Comparison of ENCODE assay signal across 31 cellular contexts in genomic region chr22:20573176-20573829, GRCh38.
DNase-seq lines count a peak whose midpoint lies in the region; ATAC-seq and TF ChIP-seq lines count a peak whose summit lies in the region.
"Had no signal": no experiment of that assay in that cellular context is flagged by ENCODE, and none has a peak within 500 bp of the region (broad histone marks: within the 10 kb centered on the region; RNA-seq: fewer than 3 reads in every experiment).

No MANE protein-coding gene starts in this region.

- H2AK5ac ChIP-seq in IMR-90 (ENCODE audit: low read depth, low read length) = no peak overlapping the region

- POLR2A ChIA-PET in activated CD4-positive, alpha-beta T cell treated with anti-CD3 and anti-CD28 coated beads, Interleukin-2, amount 10 ng/mL, durations not matched to agents 7 days and 5 days (lab: Charles Lee) = no interaction called here
- POLR2A ChIA-PET in IMR-90 (lab: Charles Lee; ENCODE audit: unreplicated experiment) = interaction anchor here (0.6 kb wide), 1 partner anchor 14 kb away, joined by 3 read pairs; no protein-coding TSS in a partner anchor

- H3K27ac ChIP-seq in IMR-90 (ENCODE audit: insufficient read depth, low read length) (peak overlapping the region; percentile 84; the same call in 1 of the 2 replicates), osteoblast (ENCODE audit: low read depth, low read length) (peak overlapping the region; percentile 2)
- H3K27ac ChIP-seq: ascending aorta, cardiac muscle cell, epithelial cell of prostate, left ventricle myocardium inferior, Peyer's patch, skin epidermis, suprapubic skin, WERI-Rb-1 had no signal

- H3K56ac ChIP-seq in IMR-90 (ENCODE audit: extremely low read depth, insufficient read depth, low read length) = no peak overlapping the region

- no peak overlapping the region for H2BK20ac ChIP-seq in IMR-90 (ENCODE audit: low read depth, low read length)

- CTCF ChIA-PET in activated CD4-positive, alpha-beta T cell treated with anti-CD3 and anti-CD28 coated beads, Interleukin-2, amount 10 ng/mL, durations not matched to agents 7 days and 5 days (lab: Charles Lee) = interaction anchor here (1.0 to 3.9 kb wide), 2 partner anchors 9 to 16 kb away, joined by 3 to 21 read pairs; no protein-coding TSS in a partner anchor
- CTCF ChIA-PET in IMR-90 (lab: Yijun Ruan, JAX) = interaction anchor here (0.5 to 0.7 kb wide), 2 partner anchors 53 to 772 kb away, joined by 3 to 4 read pairs; no protein-coding TSS in a partner anchor

- dilution Hi-C loops in IMR-90 (cut with HindIII; ENCODE audit: low sequenced_read_pairs, unreplicated experiment) = no loop called here

- no peak overlapping the region for H2BK15ac ChIP-seq in IMR-90 (ENCODE audit: low read depth, low read length)

- H3K9me1 ChIP-seq in IMR-90 (ENCODE audit: insufficient read depth, low read length) = peaks cover 34% of the 10 kb centered on the region

- no peak for TF ChIP-seq RAD21 in IMR-90 (IDR thresholded peaks at IDR 0.05; ENCODE audit: low read length)

- H3K4me3 ChIP-seq in IMR-90 (ENCODE audit: insufficient read depth, low read depth, low read length) (no peak overlapping the region), fibroblast of pulmonary artery (replicated peaks; ENCODE audit: low read depth, low read length) (no peak overlapping the region), osteoblast (ENCODE audit: insufficient read depth, low read length) (no peak overlapping the region)
- H3K4me3 ChIP-seq: ascending aorta, cardiac muscle cell, GM23338, left ventricle myocardium inferior, Peyer's patch, skin epidermis, suprapubic skin had no signal

- peak; percentile 40 for ATAC-seq in IMR-90 (ENCODE audit: low read depth)
- ATAC-seq: GM23338, HepG2 had no signal

- peak overlapping the region; percentile 47 for H2AK9ac ChIP-seq in IMR-90 (replicated peaks; ENCODE audit: low read depth, low read length, poor library complexity)

- no peaks in the 10 kb centered on the region for H3K27me3 ChIP-seq in IMR-90 (ENCODE audit: control insufficient read depth, insufficient read depth, low read length)
- no peaks in the 10 kb centered on the region for H3K27me3 ChIP-seq in osteoblast (ENCODE audit: insufficient read depth, low read length)
- H3K27me3 ChIP-seq: ascending aorta, cardiac muscle cell, Peyer's patch, suprapubic skin had no signal

- H3K4me1 ChIP-seq in IMR-90 (ENCODE audit: control insufficient read depth, insufficient read depth, low read length) (peaks cover 23% of the 10 kb centered on the region), osteoblast (ENCODE audit: insufficient read depth, low read length) (peaks cover 25% of the 10 kb centered on the region)

- H2AFZ ChIP-seq in IMR-90 (replicated peaks; ENCODE audit: low read length, poor library complexity) (no peak overlapping the region), osteoblast (ENCODE audit: low read length) (no peak overlapping the region)
- H2AFZ ChIP-seq: GM23338 had no signal

- no peak for DNase-seq in activated CD4-positive, alpha-beta T cell treated with anti-CD3 and anti-CD28 coated beads, Interleukin-2, amount 10 ng/mL, durations not matched to agents 7 days and 5 days
- no peak for DNase-seq in activated CD4-positive, alpha-beta T cell treated with anti-CD3 and anti-CD28 coated beads, Interleukin-2, amount 50 U/mL, for 48 hours
- peak; percentile 50 for DNase-seq in IMR-90
- DNase-seq in fibroblast of pulmonary artery (ENCODE audit: low read depth) = peak; percentile 21
- DNase-seq in osteoblast (ENCODE audit: insufficient read length, low spot score, missing footprints) = peak; percentile 57
- no peak for DNase-seq in NCI-H1417 treated with DMSO at 0.1 percent for 48 hours (lab: John Stamatoyannopoulos, UW)
- DNase-seq in activated T-helper 2 cell treated with anti-CD3 and anti-CD28 coated beads, Interferon-gamma antibody, Interleukin-2, Interleukin-4, amounts not matched to agents 10 μg/mL and 5 μg/mL and 100 μg/mL, durations not matched to agents 14 hours and 24 hours and 36 hours (ENCODE audit: low spot score) = no peak
- no peak for DNase-seq in GM13976 (ENCODE audit: low spot score)
- DNase-seq: 8988T; activated CD4-positive, alpha-beta T cell treated with anti-CD3 and anti-CD28 coated beads for 48 hours; activated effector memory CD4-positive, alpha-beta T cell treated with anti-CD3 and anti-CD28 coated beads, Interleukin-2, amount 50 U/mL, for 16 hours; activated naive CD8-positive, alpha-beta T cell treated with anti-CD3 and anti-CD28 coated beads, Interleukin-2, amount 10 ng/mL, durations not matched to agents 7 days and 5 days; CD4-positive, CD25-positive, alpha-beta regulatory T cell; effector CD4-positive, alpha-beta T cell; Kasumi-1; NCI-H1436; NCI-H2081; NCI-H2227 treated with DMSO at 0.1 percent for 48 hours; occipital lobe; stimulated activated naive CD4-positive, alpha-beta T cell treated with Interleukin-2 at 50 U/mL for 16 hours; T1000; WERI-Rb-1 had no signal

- BruUV-seq in IMR-90 (replicated peaks; lab: Mats Ljungman, UMichigan) = no TSS peak

- 0 out of 2 replicates have a peak overlapping the region, but pooled peaks have one; percentile 34 for H3K4ac ChIP-seq in IMR-90 (ENCODE audit: low read depth, low read length)

- H3K9ac ChIP-seq in IMR-90 (ENCODE audit: low read depth, low read length) = no peak overlapping the region; the same call in 1 of the 2 replicates

- no peak overlapping the region for H4K91ac ChIP-seq in IMR-90 (ENCODE audit: insufficient read depth, low read depth, low read length)

- H3K9me3 Mint-ChIP-seq in activated CD4-positive, alpha-beta T cell treated with anti-CD3 and anti-CD28 coated beads, Interleukin-2, amount 10 ng/mL, durations not matched to agents 7 days and 5 days = no peaks in the 10 kb centered on the region
- H3K9me3 Mint-ChIP-seq in activated T-helper 2 cell treated with anti-CD3 and anti-CD28 coated beads, Interferon-gamma antibody, Interleukin-2, Interleukin-4, amounts not matched to agents 10 μg/mL and 5 μg/mL and 100 μg/mL, durations not matched to agents 14 hours and 24 hours and 36 hours = no peaks in the 10 kb centered on the region
- H3K9me3 Mint-ChIP-seq: activated naive CD8-positive, alpha-beta T cell treated with anti-CD3 and anti-CD28 coated beads, Interleukin-2, amount 10 ng/mL, durations not matched to agents 7 days and 5 days; CD4-positive, CD25-positive, alpha-beta regulatory T cell; GM23338 had no signal

- H3K9me3 ChIP-seq in IMR-90 (ENCODE audit: control insufficient read depth, insufficient read depth, low read length) = no peaks in the 10 kb centered on the region
- no peaks in the 10 kb centered on the region for H3K9me3 ChIP-seq in osteoblast (ENCODE audit: low read depth, low read length)
- H3K9me3 ChIP-seq: ascending aorta, left ventricle myocardium inferior, Peyer's patch, suprapubic skin had no signal

- H2BK5ac ChIP-seq in IMR-90 (ENCODE audit: low read depth, low read length, poor library complexity, severe bottlenecking) = peak overlapping the region; percentile 60

- peaks cover 64% of the 10 kb centered on the region for H4K20me1 ChIP-seq in IMR-90 (ENCODE audit: insufficient read depth, low read length)
- H4K20me1 ChIP-seq in osteoblast (ENCODE audit: insufficient read depth, low read length) = peaks cover 48% of the 10 kb centered on the region

- in situ Hi-C loops in IMR-90 (cut with MboI; ENCODE audit: low sequenced_read_pairs) (no loop called here), GM13976 (cut with MboI; ENCODE audit: low sequenced_read_pairs, unreplicated experiment) (no loop called here)

- peaks cover 49 to 84% of the 10 kb centered on the region in 2 experiments for H3K79me1 ChIP-seq in IMR-90 (ENCODE audit: low read depth in 1 of 2, low read length in 2 of 2)

- peaks cover 63% of the 10 kb centered on the region for H3K4me1 Mint-ChIP-seq in activated CD4-positive, alpha-beta T cell treated with anti-CD3 and anti-CD28 coated beads, Interleukin-2, amount 10 ng/mL, durations not matched to agents 7 days and 5 days
- peaks cover 39% of the 10 kb centered on the region for H3K4me1 Mint-ChIP-seq in activated T-helper 2 cell treated with anti-CD3 and anti-CD28 coated beads, Interferon-gamma antibody, Interleukin-2, Interleukin-4, amounts not matched to agents 10 μg/mL and 5 μg/mL and 100 μg/mL, durations not matched to agents 14 hours and 24 hours and 36 hours (ENCODE audit: low read depth)
- H3K4me1 Mint-ChIP-seq: GM23338 had no signal

- H3K23ac ChIP-seq in IMR-90 (ENCODE audit: low read depth, low read length) = no peak overlapping the region

- TF ChIP-seq CTCF in IMR-90 (conservative IDR thresholded peaks at IDR 0.05; ENCODE audit: low read depth, low read length) (no peak), fibroblast of pulmonary artery (IDR thresholded peaks at IDR 0.05; ENCODE audit: low read length, missing control alignments) (no peak), osteoblast (IDR thresholded peaks at IDR 0.05; ENCODE audit: extremely low read depth, low read depth, low read length) (no peak), GM13976 (IDR thresholded peaks at IDR 0.05; ENCODE audit: borderline replicate concordance, control extremely low read depth, extremely low read depth, insufficient read depth, missing control alignments) (no peak)

- H4K5ac ChIP-seq in IMR-90 (ENCODE audit: low read depth, low read length) = no peak overlapping the region

- H3K36me3 Mint-ChIP-seq in activated CD4-positive, alpha-beta T cell treated with anti-CD3 and anti-CD28 coated beads, Interleukin-2, amount 10 ng/mL, durations not matched to agents 7 days and 5 days (ENCODE audit: low read depth) = peaks cover 82% of the 10 kb centered on the region
- H3K36me3 Mint-ChIP-seq in activated T-helper 2 cell treated with anti-CD3 and anti-CD28 coated beads, Interferon-gamma antibody, Interleukin-2, Interleukin-4, amounts not matched to agents 10 μg/mL and 5 μg/mL and 100 μg/mL, durations not matched to agents 14 hours and 24 hours and 36 hours (ENCODE audit: low read depth) = peaks cover 74% of the 10 kb centered on the region

- H3K27me3 Mint-ChIP-seq in activated CD4-positive, alpha-beta T cell treated with anti-CD3 and anti-CD28 coated beads, Interleukin-2, amount 10 ng/mL, durations not matched to agents 7 days and 5 days = no peaks in the 10 kb centered on the region
- H3K27me3 Mint-ChIP-seq in activated T-helper 2 cell treated with anti-CD3 and anti-CD28 coated beads, Interferon-gamma antibody, Interleukin-2, Interleukin-4, amounts not matched to agents 10 μg/mL and 5 μg/mL and 100 μg/mL, durations not matched to agents 14 hours and 24 hours and 36 hours (ENCODE audit: low read depth) = no peaks in the 10 kb centered on the region
- H3K27me3 Mint-ChIP-seq: activated naive CD8-positive, alpha-beta T cell treated with anti-CD3 and anti-CD28 coated beads, Interleukin-2, amount 10 ng/mL, durations not matched to agents 7 days and 5 days; CD4-positive, CD25-positive, alpha-beta regulatory T cell had no signal

- peaks cover 66% of the 10 kb centered on the region for H3K36me3 ChIP-seq in IMR-90 (ENCODE audit: control insufficient read depth, insufficient read depth, low read length)
- H3K36me3 ChIP-seq in osteoblast (ENCODE audit: insufficient read depth, low read length) = peaks cover 82% of the 10 kb centered on the region

- H3K79me2 ChIP-seq in osteoblast (ENCODE audit: insufficient read depth, low read length) = peaks cover 66% of the 10 kb centered on the region

- H3K27ac Mint-ChIP-seq in activated CD4-positive, alpha-beta T cell treated with anti-CD3 and anti-CD28 coated beads, Interleukin-2, amount 10 ng/mL, durations not matched to agents 7 days and 5 days = peak overlapping the region; percentile 46
- no peak overlapping the region for H3K27ac Mint-ChIP-seq in activated T-helper 2 cell treated with anti-CD3 and anti-CD28 coated beads, Interferon-gamma antibody, Interleukin-2, Interleukin-4, amounts not matched to agents 10 μg/mL and 5 μg/mL and 100 μg/mL, durations not matched to agents 14 hours and 24 hours and 36 hours
- H3K27ac Mint-ChIP-seq: activated naive CD8-positive, alpha-beta T cell treated with anti-CD3 and anti-CD28 coated beads, Interleukin-2, amount 10 ng/mL, durations not matched to agents 7 days and 5 days; GM23338 had no signal

- intact Hi-C loops in IMR-90 (cut with micrococcal nuclease) = no loop called here
- intact Hi-C loops in activated T-helper 2 cell treated with anti-CD3 and anti-CD28 coated beads, Interferon-gamma antibody, Interleukin-2, Interleukin-4, amounts not matched to agents 10 μg/mL and 5 μg/mL and 100 μg/mL, durations not matched to agents 14 hours and 24 hours and 36 hours (cut with micrococcal nuclease) = no loop called here

- peak overlapping the region in 1 of 2 experiments; percentile 23; a peak in 1 of 4 replicates for H4K8ac ChIP-seq in IMR-90 (ENCODE audit: low read depth in 2 of 2, low read length in 2 of 2)

- H3K4me2 ChIP-seq in IMR-90 (ENCODE audit: low read depth, low read length) = peak overlapping the region; percentile 41; the same call in 1 of the 2 replicates
- H3K4me2 ChIP-seq in osteoblast (ENCODE audit: insufficient read depth, low read length) = no peak overlapping the region
- H3K4me2 ChIP-seq: GM23338 had no signal

- H2BK120ac ChIP-seq in IMR-90 (ENCODE audit: low read depth, low read length) = no peak overlapping the region

- no peak overlapping the region for H3K18ac ChIP-seq in IMR-90 (ENCODE audit: low read depth, low read length)

- WGBS in IMR-90 (ENCODE audit: extremely low coverage in 2 of 2, insufficient read length in 1 of 2), 2 experiments = 56% methylated on average over 3 of the region's 8 CpGs; no CpG with 5 or more reads in 1 of the 2 experiments

- H3K4me3 Mint-ChIP-seq in activated CD4-positive, alpha-beta T cell treated with anti-CD3 and anti-CD28 coated beads, Interleukin-2, amount 10 ng/mL, durations not matched to agents 7 days and 5 days = no peak overlapping the region
- no peak overlapping the region for H3K4me3 Mint-ChIP-seq in activated T-helper 2 cell treated with anti-CD3 and anti-CD28 coated beads, Interferon-gamma antibody, Interleukin-2, Interleukin-4, amounts not matched to agents 10 μg/mL and 5 μg/mL and 100 μg/mL, durations not matched to agents 14 hours and 24 hours and 36 hours (ENCODE audit: low read depth)
- H3K4me3 Mint-ChIP-seq: activated naive CD8-positive, alpha-beta T cell treated with anti-CD3 and anti-CD28 coated beads, Interleukin-2, amount 10 ng/mL, durations not matched to agents 7 days and 5 days; GM23338 had no signal

- TF ChIP-seq POLR2A in IMR-90 (IDR thresholded peaks at IDR 0.05; ENCODE audit: low read depth, low read length) = no peak

- no peak overlapping the region for H3K14ac ChIP-seq in IMR-90 (replicated peaks; ENCODE audit: low read depth, low read length)

Comparison
In these comparisons a context has a peak if more than half of its experiments do, and no peak if none do; other contexts are left out.
1. DNase-seq: peak in IMR-90 (single experiment), fibroblast of pulmonary artery (single experiment) and osteoblast (single experiment); none in activated CD4-positive, alpha-beta T cell treated with anti-CD3 and anti-CD28 coated beads, Interleukin-2, amount 10 ng/mL, durations not matched to agents 7 days and 5 days (single experiment), activated CD4-positive, alpha-beta T cell treated with anti-CD3 and anti-CD28 coated beads, Interleukin-2, amount 50 U/mL, for 48 hours (0 of 2), NCI-H1417 treated with DMSO at 0.1 percent for 48 hours (single experiment), activated T-helper 2 cell treated with anti-CD3 and anti-CD28 coated beads, Interferon-gamma antibody, Interleukin-2, Interleukin-4, amounts not matched to agents 10 μg/mL and 5 μg/mL and 100 μg/mL, durations not matched to agents 14 hours and 24 hours and 36 hours (single experiment) and GM13976 (single experiment).